20 cellular contexts compared by ENCODE assay signal in the genomic region with DNA sequence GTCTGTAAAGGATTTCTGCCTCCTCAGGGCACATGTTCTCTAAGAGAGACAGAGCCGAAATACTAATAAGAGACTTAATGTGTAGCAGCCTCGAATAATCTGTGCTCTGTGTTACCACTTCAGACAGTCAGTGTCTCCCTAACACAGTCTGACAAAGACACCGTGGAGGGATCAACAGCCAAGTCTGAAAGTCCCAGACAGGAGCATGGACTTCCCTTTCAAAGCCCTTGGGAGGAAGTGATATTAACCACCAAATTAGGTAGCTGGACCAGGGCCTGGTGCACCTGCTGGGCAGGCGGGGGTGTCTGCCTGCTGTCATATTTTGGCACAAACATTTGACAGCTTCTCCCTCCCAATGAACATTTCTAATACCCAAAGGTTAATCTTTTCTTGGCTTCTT. TPM values are rescaled to one million over a fixed set of nuclear protein-coding genes. Genes with fewer than 3 reads are reported as not detected.
DNase-seq lines count a peak whose midpoint lies in the region; ATAC-seq and TF ChIP-seq lines count a peak whose summit lies in the region.
"Had no signal": no experiment of that assay in that cellular context is flagged by ENCODE, and none has a peak within 500 bp of the region (broad histone marks: within the 10 kb centered on the region; RNA-seq: fewer than 3 reads in every experiment).

No MANE protein-coding gene starts in this region.

- H2AFZ ChIP-seq in MM.1S (ENCODE audit: low read length) = no peak overlapping the region

- H3K27ac Mint-ChIP-seq in activated T-helper 17 cell treated with anti-CD3 and anti-CD28 coated beads, Interleukin-2, amount 50 U/mL, for 72 hours = no peak overlapping the region
- H3K27ac Mint-ChIP-seq: activated naive CD8-positive, alpha-beta T cell treated with anti-CD3 and anti-CD28 coated beads for 36 hours; naive thymus-derived CD8-positive, alpha-beta T cell had no signal

- H3K27me3 ChIP-seq in MM.1S (replicated peaks; ENCODE audit: insufficient read depth, low read length) (no peaks in the 10 kb centered on the region), WERI-Rb-1 (ENCODE audit: insufficient read depth, low read depth, severe bottlenecking) (no peaks in the 10 kb centered on the region)
- H3K27me3 ChIP-seq: breast epithelium, esophagus squamous epithelium, heart left ventricle had no signal

- no peak overlapping the region for H3K4me2 ChIP-seq in MM.1S (ENCODE audit: low read depth, low read length)
- H3K4me2 ChIP-seq: KMS-11 had no signal

- H3F3A ChIP-seq in MM.1S (ENCODE audit: insufficient read depth, low read length) = no peaks in the 10 kb centered on the region

- no peaks in the 10 kb centered on the region for H3K9me3 ChIP-seq in MM.1S (replicated peaks; ENCODE audit: insufficient read depth, low read length)
- H3K9me3 ChIP-seq in WERI-Rb-1 (ENCODE audit: severe bottlenecking) = no peaks in the 10 kb centered on the region
- H3K9me3 ChIP-seq: breast epithelium, esophagus squamous epithelium, heart left ventricle had no signal

- no peaks in the 10 kb centered on the region for H3K9me2 ChIP-seq in MM.1S (replicated peaks; ENCODE audit: insufficient read depth, low read length)

- no peak overlapping the region for H3K27ac ChIP-seq in MM.1S (ENCODE audit: low read length)
- no peak overlapping the region for H3K27ac ChIP-seq in substantia nigra (ENCODE audit: low read depth, low read length, poor library complexity, severe bottlenecking)
- H3K27ac ChIP-seq in WERI-Rb-1 = no peak overlapping the region
- H3K27ac ChIP-seq: breast epithelium, esophagus squamous epithelium, heart left ventricle, KMS-11, SK-N-MC had no signal

- H3K9ac ChIP-seq in MM.1S (ENCODE audit: low read length) = no peak overlapping the region
- H3K9ac ChIP-seq: KMS-11 had no signal

- DNase-seq in GM12865 (ENCODE audit: low read depth) (peak; percentile 10), GM19238 (ENCODE audit: insufficient read length, low spot score) (peak; percentile 10), MM.1S (peak; percentile 36), omental fat pad (ENCODE audit: low spot score) (no peak), substantia nigra (lab: John Stamatoyannopoulos, UW) (no peak), WERI-Rb-1 (no peak)
- DNase-seq: activated CD4-positive, alpha-beta T cell treated with anti-CD3 and anti-CD28 coated beads, Interleukin-2, amount 50 U/mL, for 1 hour; activated naive CD8-positive, alpha-beta T cell treated with anti-CD3 and anti-CD28 coated beads for 36 hours; activated T-cell treated with anti-CD3 and anti-CD28 coated beads, Interleukin-2, amount 50 U/mL, for 1 hour; COR-L47; esophagus squamous epithelium; heart left ventricle; naive thymus-derived CD8-positive, alpha-beta T cell; NCI-H1436 treated with DMSO at 0.1 percent for 48 hours; NCI-H446 treated with DMSO at 0.1 percent for 48 hours had no signal

- H3K27me3 Mint-ChIP-seq in activated T-helper 17 cell treated with anti-CD3 and anti-CD28 coated beads, Interleukin-2, amount 50 U/mL, for 72 hours = no peaks in the 10 kb centered on the region
- H3K27me3 Mint-ChIP-seq: activated naive CD8-positive, alpha-beta T cell treated with anti-CD3 and anti-CD28 coated beads for 36 hours had no signal

- H3K4me3 ChIP-seq in GM12865 (ENCODE audit: low read depth, low read length) (no peak overlapping the region), MM.1S (ENCODE audit: low read length) (no peak overlapping the region), WERI-Rb-1 (ENCODE audit: low read depth, low read length) (no peak overlapping the region)
- H3K4me3 ChIP-seq: breast epithelium, esophagus squamous epithelium, heart left ventricle, SK-N-MC had no signal

- no peaks in the 10 kb centered on the region for H3K4me1 Mint-ChIP-seq in activated T-helper 17 cell treated with anti-CD3 and anti-CD28 coated beads, Interleukin-2, amount 50 U/mL, for 72 hours
- H3K4me1 Mint-ChIP-seq: activated naive CD8-positive, alpha-beta T cell treated with anti-CD3 and anti-CD28 coated beads for 36 hours; naive thymus-derived CD8-positive, alpha-beta T cell had no signal

- peaks cover 3% of the 10 kb centered on the region for H3K9me3 Mint-ChIP-seq in activated T-helper 17 cell treated with anti-CD3 and anti-CD28 coated beads, Interleukin-2, amount 50 U/mL, for 72 hours
- H3K9me3 Mint-ChIP-seq: activated naive CD8-positive, alpha-beta T cell treated with anti-CD3 and anti-CD28 coated beads for 36 hours had no signal

- TF ChIP-seq CTCF in GM12865 (IDR thresholded peaks at IDR 0.05; ENCODE audit: insufficient read depth, low read depth, low read length, missing control alignments) (no peak), MM.1S (IDR thresholded peaks at IDR 0.05; ENCODE audit: low read length) (no peak), omental fat pad (IDR thresholded peaks at IDR 0.05) (no peak), WERI-Rb-1 (IDR thresholded peaks at IDR 0.05; ENCODE audit: low read depth, low read length) (no peak)

- H3K4me3 Mint-ChIP-seq in activated T-helper 17 cell treated with anti-CD3 and anti-CD28 coated beads, Interleukin-2, amount 50 U/mL, for 72 hours = no peak overlapping the region
- H3K4me3 Mint-ChIP-seq: activated naive CD8-positive, alpha-beta T cell treated with anti-CD3 and anti-CD28 coated beads for 36 hours; naive thymus-derived CD8-positive, alpha-beta T cell had no signal

- no peaks in the 10 kb centered on the region for H3K36me3 ChIP-seq in MM.1S (replicated peaks; ENCODE audit: insufficient read depth, low read length)
- H3K36me3 ChIP-seq in WERI-Rb-1 = peaks cover 6% of the 10 kb centered on the region; the same call in 1 of the 2 replicates
- H3K36me3 ChIP-seq: breast epithelium, esophagus squamous epithelium, heart left ventricle had no signal

- H4K20me1 ChIP-seq in MM.1S (ENCODE audit: insufficient read depth, low read length) = no peaks in the 10 kb centered on the region

- no peaks in the 10 kb centered on the region for H3K79me2 ChIP-seq in MM.1S (ENCODE audit: low read length)

- no peaks in the 10 kb centered on the region for H3K36me3 Mint-ChIP-seq in activated T-helper 17 cell treated with anti-CD3 and anti-CD28 coated beads, Interleukin-2, amount 50 U/mL, for 72 hours (ENCODE audit: low read depth)
- H3K36me3 Mint-ChIP-seq: activated naive CD8-positive, alpha-beta T cell treated with anti-CD3 and anti-CD28 coated beads for 36 hours; naive thymus-derived CD8-positive, alpha-beta T cell had no signal

- peak; percentile 60 for ATAC-seq in HG02763 (IDR thresholded peaks at IDR 0.05; ENCODE audit: unreplicated experiment)
- no peak for ATAC-seq in activated T-helper 17 cell treated with anti-CD3 and anti-CD28 coated beads, Interleukin-2, amount 50 U/mL, for 72 hours (replicated peaks)
- no peak for ATAC-seq in omental fat pad (ENCODE audit: low FRiP score)
- ATAC-seq: naive thymus-derived CD8-positive, alpha-beta T cell had no signal

- H3K4me1 ChIP-seq in MM.1S (ENCODE audit: low read length) = 0 out of 2 replicates have a peak, but pooled peaks cover 4% of the 10 kb centered on the region
- H3K4me1 ChIP-seq: breast epithelium, esophagus squamous epithelium, heart left ventricle had no signal

RNA-seq across cellular contexts. Expression of gene LYPD1, which starts 45.5 kb away (rescaled TPM):
- total RNA-seq in activated T-helper 17 cell treated with anti-CD3 and anti-CD28 coated beads, Interleukin-2, amount 50 U/mL, for 72 hours = not detected
- total RNA-seq in omental fat pad = under 1 TPM in 1 of 4 donors, not detected in 3; 0.48 TPM
- total RNA-seq: activated naive CD8-positive, alpha-beta T cell treated with anti-CD3 and anti-CD28 coated beads for 36 hours; naive thymus-derived CD8-positive, alpha-beta T cell had no signal

Comparison
In these comparisons a context has a peak if more than half of its experiments do, and no peak if none do; other contexts are left out.
1. DNase-seq: peak in GM12865 (single experiment), GM19238 (single experiment) and MM.1S (single experiment); none in omental fat pad (single experiment), substantia nigra (0 of 49) and WERI-Rb-1 (single experiment).